In genomic region chr10:14060320-14061070, GRCh38 we compare ENCODE assay signal across 15 cellular contexts.
"Had no signal": no experiment of that assay in that cellular context is flagged by ENCODE, and none has a peak within 500 bp of the region (broad histone marks: within the 10 kb centered on the region; RNA-seq: fewer than 3 reads in every experiment).

No MANE protein-coding gene starts in this region.

- H3K9me3 ChIP-seq: psoas muscle, spleen, stomach had no signal

- FAIRE-seq: urothelium cell line had no signal

- H3K4me3 ChIP-seq: psoas muscle, spleen, stomach had no signal

- DNase-seq: activated CD4-positive, alpha-beta T cell treated with anti-CD3 and anti-CD28 coated beads, Interleukin-2, amount 50 U/mL, for 48 hours; activated naive CD4-positive, alpha-beta T cell treated with anti-CD3 and anti-CD28 coated beads for 36 hours; endodermal cell; left colon; nephron progenitor cell; occipital lobe; psoas muscle; spleen; stimulated activated CD4-positive, alpha-beta T cell treated with anti-CD3 and anti-CD28 coated beads, Interleukin-1b, Interleukin-23, amount 100 ng/mL, for 48 hours; stomach; T-helper 17 cell; WERI-Rb-1 had no signal

- H3K36me3 ChIP-seq: spleen, stomach, WERI-Rb-1 had no signal

- H3K27me3 ChIP-seq: stomach had no signal

- H3K27ac ChIP-seq: psoas muscle, spleen, stomach, WERI-Rb-1 had no signal

- ATAC-seq: activated T-helper 17 cell treated with anti-CD3 and anti-CD28 coated beads, Interleukin-2, amount 50 U/mL, for 72 hours; left colon; psoas muscle; sciatic nerve; T-helper 17 cell had no signal

- H3K4me1 ChIP-seq: psoas muscle had no signal
